ENCODE assay signal across 1 cellular context in genomic region chr3:44529927-44530326, GRCh38.
TF ChIP-seq lines count a peak whose summit lies in the region.

No MANE protein-coding gene starts in this region.

TF ChIP-seq in GM23338, 12 proteins besides CTCF, POLR2A, EP300 and RAD21 (continued from another document):
- no peak for TF ChIP-seq ZNF462 (CRISPR knock-in tag; IDR thresholded peaks at IDR 0.05)
- no peak for TF ChIP-seq CREB1 (CRISPR knock-in tag; IDR thresholded peaks at IDR 0.05; ENCODE audit: low read depth)
- no peak for TF ChIP-seq JUNB (IDR thresholded peaks at IDR 0.05; ENCODE audit: unreplicated experiment)
- no peak for TF ChIP-seq POLR2AphosphoS5 (IDR thresholded peaks at IDR 0.05; ENCODE audit: low read depth)
